Comparison of ENCODE assay signal across 8 cellular contexts in the genomic region with DNA sequence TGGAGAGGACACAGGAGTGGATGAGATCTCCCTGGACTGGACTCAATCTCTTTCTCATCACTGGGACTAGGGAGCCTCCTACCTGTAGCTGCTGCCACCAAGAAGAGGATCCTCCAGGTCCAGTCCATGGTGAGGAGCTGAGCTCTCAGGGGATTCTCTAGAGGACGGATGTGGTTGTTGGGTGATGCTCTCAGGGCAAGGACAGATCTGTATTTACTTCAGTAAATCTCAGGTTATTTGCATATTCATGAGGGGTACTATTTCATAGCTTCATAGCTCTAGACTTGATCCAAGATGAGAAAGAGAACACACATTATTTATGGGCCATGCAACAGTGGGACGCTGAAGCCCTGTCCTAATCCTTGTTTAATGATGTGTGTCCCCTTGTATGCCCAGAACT.
DNase-seq lines count a peak whose midpoint lies in the region; ATAC-seq, FAIRE-seq and TF ChIP-seq lines count a peak whose summit lies in the region.
"Not testable (repeated sequence)": the region's sequence is repeated elsewhere in the genome, so short reads cannot be mapped to it uniquely, and the experiment has no call there.

No MANE protein-coding gene starts in this region.

- RAD21 ChIA-PET in GM12878 (lab: Charles Lee; ENCODE audit: unreplicated experiment), result not testable (repeated sequence)

- not testable (repeated sequence) for TF ChIP-seq EP300 in GM12878 (IDR thresholded peaks at IDR 0.05; ENCODE audit: borderline replicate concordance in 1 of 2, control insufficient read depth in 1 of 2, low read depth in 2 of 2, low read length in 2 of 2)

- DNase-seq in GM12878 (ENCODE audit: low read depth, low spot score); stimulated activated naive CD8-positive, alpha-beta T cell treated with anti-CD3 and anti-CD28 coated beads, Interleukin-15, amount 100 ng/mL, for 72 hours: not testable (repeated sequence)

- POLR2A ChIA-PET in GM12878 (lab: Charles Lee), result not testable (repeated sequence)

- H3K4me3 Mint-ChIP-seq in stimulated activated naive CD8-positive, alpha-beta T cell treated with anti-CD3 and anti-CD28 coated beads, Interleukin-15, amount 100 ng/mL, for 72 hours, result not testable (repeated sequence)

- H3K4me2 ChIP-seq in GM12878 (ENCODE audit: control insufficient read depth, insufficient read depth), result not testable (repeated sequence)

- not testable (repeated sequence) for BruUV-seq in GM12878 (replicated peaks; lab: Mats Ljungman, UMichigan)

- not testable (repeated sequence) for TF ChIP-seq RAD21 in GM12878 (IDR thresholded peaks at IDR 0.05; ENCODE audit: insufficient read depth, low read depth, low read length)

- ATAC-seq in GM18520 (IDR thresholded peaks at IDR 0.05; ENCODE audit: unreplicated experiment) (peak; percentile 66), GM19395 (IDR thresholded peaks at IDR 0.05; ENCODE audit: unreplicated experiment) (peak; percentile 80), GM21576 (IDR thresholded peaks at IDR 0.05; ENCODE audit: unreplicated experiment) (peak; percentile 63), HG02870 (IDR thresholded peaks at IDR 0.05; ENCODE audit: unreplicated experiment) (peak; percentile 73), HG03135 (IDR thresholded peaks at IDR 0.05; ENCODE audit: unreplicated experiment) (peak; percentile 82), HG03565 (IDR thresholded peaks at IDR 0.05; ENCODE audit: unreplicated experiment) (peak; percentile 69), GM12878 (peak; percentile 88)
- ATAC-seq in stimulated activated naive CD8-positive, alpha-beta T cell treated with anti-CD3 and anti-CD28 coated beads, Interleukin-15, amount 100 ng/mL, for 72 hours, result peak; percentile 85

- in situ Hi-C loops in GM12878 (cut with MboI), result not testable (repeated sequence)

- not testable (repeated sequence) for TF ChIP-seq POLR2A in GM12878 (IDR thresholded peaks at IDR 0.05; ENCODE audit: low read depth, low read length)

- CTCF ChIA-PET in GM12878 (lab: Yijun Ruan, JAX), result not testable (repeated sequence)

- SMC1A ChIA-PET in GM12878 (lab: Charles Lee; ENCODE audit: uncharacterized antibody, unreplicated experiment), result not testable (repeated sequence)

- not testable (repeated sequence) for H3K9me3 ChIP-seq in GM12878 (replicated peaks; ENCODE audit: control insufficient read depth, insufficient read depth, low read length)

- H3K9me3 Mint-ChIP-seq in stimulated activated naive CD8-positive, alpha-beta T cell treated with anti-CD3 and anti-CD28 coated beads, Interleukin-15, amount 100 ng/mL, for 72 hours, result not testable (repeated sequence)

- intact Hi-C loops in GM12878 (cut with micrococcal nuclease; ENCODE audit: unreplicated experiment), result not testable (repeated sequence)

- H3K9ac ChIP-seq in GM12878 (ENCODE audit: control insufficient read depth, insufficient read depth, low read length), result not testable (repeated sequence)

- not testable (repeated sequence) for H3K27me3 ChIP-seq in GM12878 (replicated peaks in 1 of 2; ENCODE audit: control insufficient read depth in 2 of 2, insufficient read depth in 2 of 2, low read length in 1 of 2)

- H3K36me3 ChIP-seq in GM12878 (ENCODE audit: control insufficient read depth in 2 of 2, insufficient read depth in 2 of 2, low read length in 1 of 2), result not testable (repeated sequence)

- not testable (repeated sequence) for H3K4me3 ChIP-seq in GM12878

- not testable (repeated sequence) for TF ChIP-seq CTCF in GM12878 (IDR thresholded peaks at IDR 0.05 in 2 of 3, conservative IDR thresholded peaks at IDR 0.05 in 1 of 3; ENCODE audit: control insufficient read depth in 2 of 3, extremely low read depth in 1 of 3, insufficient read depth in 1 of 3, low read depth in 3 of 3, low read length in 3 of 3)

- not testable (repeated sequence) for H3K79me2 ChIP-seq in GM12878 (ENCODE audit: control insufficient read depth, insufficient read depth, low read length)

- H3K27me3 Mint-ChIP-seq in stimulated activated naive CD8-positive, alpha-beta T cell treated with anti-CD3 and anti-CD28 coated beads, Interleukin-15, amount 100 ng/mL, for 72 hours, result not testable (repeated sequence)

- not testable (repeated sequence) for H3K27ac ChIP-seq in GM12878 (ENCODE audit: control insufficient read depth, insufficient read depth)

- FAIRE-seq in GM12878 (lab: Jason Lieb, UNC), result peak; percentile 83

- H4K20me1 ChIP-seq in GM12878 (ENCODE audit: control insufficient read depth, insufficient read depth), result not testable (repeated sequence)

- not testable (repeated sequence) for H2AFZ ChIP-seq in GM12878 (ENCODE audit: control insufficient read depth, low read depth, low read length)

- no CpG with 5 or more reads among the region's 2 CpGs for WGBS in GM12878 (ENCODE audit: insufficient coverage, insufficient replicate concordance, low lambda C conversion rate, missing lambda C conversion rate)

- not testable (repeated sequence) for H3K27ac Mint-ChIP-seq in stimulated activated naive CD8-positive, alpha-beta T cell treated with anti-CD3 and anti-CD28 coated beads, Interleukin-15, amount 100 ng/mL, for 72 hours

- H3K4me1 Mint-ChIP-seq in stimulated activated naive CD8-positive, alpha-beta T cell treated with anti-CD3 and anti-CD28 coated beads, Interleukin-15, amount 100 ng/mL, for 72 hours, result not testable (repeated sequence)

- not testable (repeated sequence) for H3K4me1 ChIP-seq in GM12878 (ENCODE audit: control insufficient read depth, insufficient read depth, low read length)
